Comparison of ENCODE assay signal across 20 cellular contexts in the genomic region with DNA sequence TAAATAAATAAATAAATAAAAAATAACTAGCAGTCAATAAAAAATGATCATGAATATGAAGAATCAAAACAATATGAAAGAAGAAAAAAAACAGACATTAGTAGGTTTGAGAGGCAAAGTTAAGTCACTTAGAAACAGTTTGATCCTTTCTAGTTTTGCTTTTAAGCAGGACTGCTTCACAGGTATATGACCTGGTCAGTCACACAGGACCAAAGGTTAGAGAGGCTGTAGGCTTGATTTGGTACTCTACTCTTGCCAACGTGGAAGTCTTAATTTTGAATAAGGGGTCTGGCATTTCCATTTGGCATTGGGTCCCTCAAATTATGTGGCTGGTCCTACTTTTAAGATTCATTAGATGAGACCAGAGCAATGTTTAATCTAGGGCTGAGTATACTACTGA.
DNase-seq lines count a peak whose midpoint lies in the region; ATAC-seq, FAIRE-seq and TF ChIP-seq lines count a peak whose summit lies in the region.
"Had no signal": no experiment of that assay in that cellular context is flagged by ENCODE, and none has a peak within 500 bp of the region (broad histone marks: within the 10 kb centered on the region; RNA-seq: fewer than 3 reads in every experiment).

No MANE protein-coding gene starts in this region.

- no TSS peak for BruUV-seq in HepG2 (replicated peaks; lab: Mats Ljungman, UMichigan)

- H3K4me1 ChIP-seq in right lobe of liver = peaks cover 0 to 7% (median 0%) of the 10 kb centered on the region in 4 donors
- no peaks in the 10 kb centered on the region for H3K4me1 ChIP-seq in HepG2 (ENCODE audit: insufficient read depth, low read length)
- H3K4me1 ChIP-seq: A549 had no signal

- H3K9me3 ChIP-seq in right lobe of liver = no peaks in the 10 kb centered on the region
- no peaks in the 10 kb centered on the region for H3K9me3 ChIP-seq in HepG2 (ENCODE audit: low read length)
- H3K9me3 ChIP-seq: A549, Caco-2 had no signal

- no peaks in the 10 kb centered on the region for H4K20me1 ChIP-seq in HepG2 (ENCODE audit: insufficient read depth, low read length)
- H4K20me1 ChIP-seq: BLaER1 treated with 17β-estradiol and CSF1 and Interleukin-3, amounts not matched to agents 10 nM and 100 nM had no signal

- no peaks in the 10 kb centered on the region for H3K79me2 ChIP-seq in HepG2 (ENCODE audit: insufficient read depth, low read length)

- no peak overlapping the region for H2AFZ ChIP-seq in HepG2 (ENCODE audit: low read length)

- H3K9ac ChIP-seq in HepG2 (ENCODE audit: insufficient read depth, low read depth, low read length) = no peak overlapping the region
- H3K9ac ChIP-seq: BLaER1 treated with 17β-estradiol and CSF1 and Interleukin-3, amounts not matched to agents 10 nM and 100 nM had no signal

- CTCF ChIA-PET in HepG2 (lab: Yijun Ruan, JAX; ENCODE audit: low intra/inter-chr PET ratio, low total read pairs) = no interaction called here

- TF ChIP-seq EP300 in HepG2 (IDR thresholded peaks at IDR 0.05; ENCODE audit: low read depth in 2 of 2, low read length in 2 of 2) (no peak), HepG2 (CRISPR knock-in tag; IDR thresholded peaks at IDR 0.05; ENCODE audit: borderline replicate concordance) (no peak)

- ATAC-seq in right lobe of liver = peak; percentile 50 to 77 (median 67)
- ATAC-seq in HepG2 = no peak
- ATAC-seq in left lobe of liver = peak; percentile 78
- ATAC-seq: A549; CD8-positive, alpha-beta T cell had no signal

- DNase-seq in right lobe of liver (no peak), HepG2 (ENCODE audit: low spot score) (no peak), left lobe of liver (ENCODE audit: low spot score) (no peak)
- no peak for DNase-seq in stimulated activated CD4-positive, alpha-beta T cell treated with anti-CD3 and anti-CD28 coated beads, Interleukin-15, amount 100 ng/mL, for 24 hours
- DNase-seq in stimulated activated naive CD4-positive, alpha-beta T cell treated with Interleukin-2 at 50 U/mL for 16 hours (lab: John Stamatoyannopoulos, UW) = no peak
- DNase-seq: AML-193; Caco-2; Calu3; CD4-positive, alpha-beta T cell; CD8-positive, alpha-beta T cell; DMS79 treated with DMSO at 0.1 percent for 48 hours; GF-D8 had no signal

- in situ Hi-C loops in HepG2 (cut with HindIII; ENCODE audit: extremely low pct_ligation_motif_present, low pct_unique_long_range_greater_than_20kb) = no loop called here

- intact Hi-C loops in right lobe of liver (cut with DNase I) (no loop called here), HepG2 (cut with micrococcal nuclease; ENCODE audit: unreplicated experiment) (no loop called here)

- no peak overlapping the region for H3K27ac ChIP-seq in right lobe of liver
- H3K27ac ChIP-seq in HepG2 (ENCODE audit: extremely low read length, insufficient read depth, low read length) = no peak overlapping the region
- H3K27ac ChIP-seq: 22Rv1; A549; BLaER1 treated with 17β-estradiol and CSF1 and Interleukin-3, amounts not matched to agents 10 nM and 100 nM; C4-2B had no signal

- WGBS in right lobe of liver (ENCODE audit: insufficient coverage, low coverage, low lambda C conversion rate, missing lambda C conversion rate) = 33% methylated on average over 1 of the region's 1 CpG
- 0% methylated on average over 1 of the region's 1 CpG for WGBS in HepG2 (ENCODE audit: low lambda C conversion rate)

- POLR2A ChIA-PET in HepG2 (lab: Yijun Ruan, JAX) = no interaction called here

- no peaks in the 10 kb centered on the region for H3K36me3 ChIP-seq in right lobe of liver
- H3K36me3 ChIP-seq in HepG2 (replicated peaks in 1 of 2; ENCODE audit: control insufficient read depth in 1 of 2, insufficient read depth in 2 of 2, low read length in 2 of 2) = no peaks in the 10 kb centered on the region
- H3K36me3 ChIP-seq: BLaER1 treated with 17β-estradiol and CSF1 and Interleukin-3, amounts not matched to agents 10 nM and 100 nM had no signal

- no peak for FAIRE-seq in HepG2 (lab: Jason Lieb, UNC)
- FAIRE-seq: A549, D721Med, G401.6, GM12891, GM19239 had no signal

- no peak overlapping the region for H3K4me2 ChIP-seq in HepG2 (ENCODE audit: low read depth, low read length)
- H3K4me2 ChIP-seq: A549; BLaER1 treated with 17β-estradiol and CSF1 and Interleukin-3, amounts not matched to agents 10 nM and 100 nM had no signal

- TF ChIP-seq RAD21 in HepG2 (CRISPR knock-in tag; IDR thresholded peaks at IDR 0.05) = no peak

- TF ChIP-seq POLR2A in right lobe of liver (IDR thresholded peaks at IDR 0.05) (no peak), HepG2 (IDR thresholded peaks at IDR 0.05; ENCODE audit: insufficient read depth in 1 of 2, low read depth in 2 of 2, low read length in 2 of 2) (no peak)

- TF ChIP-seq CTCF in right lobe of liver (IDR thresholded peaks at IDR 0.05) (no peak), HepG2 (CRISPR knock-in tag; IDR thresholded peaks at IDR 0.05) (no peak)

- H3K27me3 ChIP-seq in right lobe of liver (no peaks in the 10 kb centered on the region), HepG2 (ENCODE audit: control insufficient read depth in 1 of 2, insufficient read depth in 2 of 2, low read length in 2 of 2) (no peaks in the 10 kb centered on the region; a peak in 1 of 5 replicates)
- H3K27me3 ChIP-seq: BLaER1 treated with 17β-estradiol and CSF1 and Interleukin-3, amounts not matched to agents 10 nM and 100 nM had no signal

- no peak overlapping the region for H3K4me3 ChIP-seq in right lobe of liver
- no peak overlapping the region for H3K4me3 ChIP-seq in HepG2 (replicated peaks in 1 of 3; ENCODE audit: insufficient read depth in 1 of 3, low read depth in 2 of 3, low read length in 3 of 3)
- H3K4me3 ChIP-seq: A549; BLaER1 treated with 17β-estradiol and CSF1 and Interleukin-3, amounts not matched to agents 10 nM and 100 nM had no signal

TF ChIP-seq in HepG2, 621 proteins besides CTCF, POLR2A, EP300 and RAD21:
- TF ChIP-seq GPN1 (CRISPR knock-in tag; IDR thresholded peaks at IDR 0.05; ENCODE audit: borderline replicate concordance) = no peak
- no peak for TF ChIP-seq KDM3A (CRISPR knock-in tag; IDR thresholded peaks at IDR 0.05; ENCODE audit: low read depth)
- no peak for TF ChIP-seq GATA4 (IDR thresholded peaks at IDR 0.05; ENCODE audit: borderline replicate concordance, low read depth)
